In genomic region chr14:55053500-55053899, GRCh38 we compare ENCODE assay signal across 10 cellular contexts. TPM values are rescaled to one million over a fixed set of nuclear protein-coding genes. Genes with fewer than 3 reads are reported as not detected.
DNase-seq lines count a peak whose midpoint lies in the region; ATAC-seq and TF ChIP-seq lines count a peak whose summit lies in the region.
"Had no signal": no experiment of that assay in that cellular context is flagged by ENCODE, and none has a peak within 500 bp of the region (broad histone marks: within the 10 kb centered on the region; RNA-seq: fewer than 3 reads in every experiment).

No MANE protein-coding gene starts in this region.

- CTCF ChIA-PET in activated naive CD4-positive, alpha-beta T cell treated with anti-CD3 and anti-CD28 coated beads for 36 hours (lab: Charles Lee): interaction anchor here (0.6 to 1.2 kb wide), 4 partner anchors 14 to 35 kb away, joined by 3 to 4 read pairs (median 3); no protein-coding TSS in a partner anchor
- CTCF ChIA-PET in activated CD8-positive, alpha-beta T cell treated with anti-CD3 and anti-CD28 coated beads, Interleukin-2, amount 10 ng/mL, durations not matched to agents 7 days and 5 days (lab: Charles Lee): interaction anchor here (1.2 to 3.0 kb wide), 6 partner anchors 18 to 393 kb away, joined by 3 to 29 read pairs (median 4); partner anchors contain the start of genes SOCS4 and WDHD1

- intact Hi-C loops in activated naive CD4-positive, alpha-beta T cell treated with anti-CD3 and anti-CD28 coated beads for 36 hours (cut with micrococcal nuclease): loop anchor here (2.0 to 5.0 kb wide), 2 partner anchors 45 to 359 kb away; partner anchors contain the start of gene ATG14
- intact Hi-C loops in stomach (cut with DNase I; ENCODE audit: low total_unique reads): no loop called here

- no peaks in the 10 kb centered on the region for H3K27me3 Mint-ChIP-seq in activated naive CD4-positive, alpha-beta T cell treated with anti-CD3 and anti-CD28 coated beads for 36 hours (ENCODE audit: low read depth)
- no peaks in the 10 kb centered on the region for H3K27me3 Mint-ChIP-seq in activated CD8-positive, alpha-beta T cell treated with anti-CD3 and anti-CD28 coated beads, Interleukin-2, amount 10 ng/mL, durations not matched to agents 7 days and 5 days (ENCODE audit: low read depth)

- peaks cover 49% of the 10 kb centered on the region for H3K4me1 Mint-ChIP-seq in activated naive CD4-positive, alpha-beta T cell treated with anti-CD3 and anti-CD28 coated beads for 36 hours (ENCODE audit: low read depth)
- peaks cover 43% of the 10 kb centered on the region for H3K4me1 Mint-ChIP-seq in activated CD8-positive, alpha-beta T cell treated with anti-CD3 and anti-CD28 coated beads, Interleukin-2, amount 10 ng/mL, durations not matched to agents 7 days and 5 days (ENCODE audit: low read depth)

- H3K27me3 ChIP-seq in iPS-18a (ENCODE audit: control insufficient read depth, insufficient read depth, low read length) (no peaks in the 10 kb centered on the region), stomach (no peaks in the 10 kb centered on the region)
- H3K27me3 ChIP-seq: neutrophil had no signal

- H3K4me1 ChIP-seq in iPS-18a (ENCODE audit: control insufficient read depth, low read depth, low read length): peaks cover 8% of the 10 kb centered on the region
- peaks cover 36 to 65% (median 43%) of the 10 kb centered on the region in 4 donors for H3K4me1 ChIP-seq in stomach

- H3K4me3 Mint-ChIP-seq in activated naive CD4-positive, alpha-beta T cell treated with anti-CD3 and anti-CD28 coated beads for 36 hours: peak overlapping the region; percentile 55
- peak overlapping the region; percentile 80 for H3K4me3 Mint-ChIP-seq in activated CD8-positive, alpha-beta T cell treated with anti-CD3 and anti-CD28 coated beads, Interleukin-2, amount 10 ng/mL, durations not matched to agents 7 days and 5 days

- H3K36me3 Mint-ChIP-seq in activated naive CD4-positive, alpha-beta T cell treated with anti-CD3 and anti-CD28 coated beads for 36 hours (ENCODE audit: low read depth): peaks cover 31% of the 10 kb centered on the region
- peaks cover 39% of the 10 kb centered on the region for H3K36me3 Mint-ChIP-seq in activated CD8-positive, alpha-beta T cell treated with anti-CD3 and anti-CD28 coated beads, Interleukin-2, amount 10 ng/mL, durations not matched to agents 7 days and 5 days (ENCODE audit: low read depth)

- no peak for TF ChIP-seq EP300 in stomach (IDR thresholded peaks at IDR 0.05)

- POLR2A ChIA-PET in activated CD8-positive, alpha-beta T cell treated with anti-CD3 and anti-CD28 coated beads, Interleukin-2, amount 10 ng/mL, durations not matched to agents 7 days and 5 days (lab: Charles Lee): interaction anchor here (3.0 to 4.3 kb wide), 2 partner anchors 18 to 26 kb away, joined by 15 to 82 read pairs; partner anchors contain the start of genes SOCS4 and WDHD1

- H3K9ac ChIP-seq in iPS-18a (ENCODE audit: low read length): no peak overlapping the region

- H3K9me3 ChIP-seq in iPS-18a (ENCODE audit: control insufficient read depth, low read depth, low read length) (no peaks in the 10 kb centered on the region), stomach (no peaks in the 10 kb centered on the region)
- H3K9me3 ChIP-seq: neutrophil had no signal

- ATAC-seq in activated CD8-positive, alpha-beta T cell treated with anti-CD3 and anti-CD28 coated beads, Interleukin-2, amount 10 ng/mL, durations not matched to agents 7 days and 5 days: no peak
- ATAC-seq in GM21381 (IDR thresholded peaks at IDR 0.05; ENCODE audit: unreplicated experiment): no peak

- peak overlapping the region; percentile 19 for H3K27ac Mint-ChIP-seq in activated naive CD4-positive, alpha-beta T cell treated with anti-CD3 and anti-CD28 coated beads for 36 hours
- peak overlapping the region; percentile 4 for H3K27ac Mint-ChIP-seq in activated CD8-positive, alpha-beta T cell treated with anti-CD3 and anti-CD28 coated beads, Interleukin-2, amount 10 ng/mL, durations not matched to agents 7 days and 5 days

- H3K27ac ChIP-seq in iPS-18a (ENCODE audit: low read length) (no peak overlapping the region), stomach (peak overlapping the region in 3 of 5 donors; percentile 99 to 100 (median 100))
- H3K27ac ChIP-seq: C4-2B had no signal

- H3K36me3 ChIP-seq in iPS-18a (ENCODE audit: control insufficient read depth, low read depth, low read length): peaks cover 10% of the 10 kb centered on the region
- H3K36me3 ChIP-seq in stomach: peaks cover under 1 to 22% (median 9%) of the 10 kb centered on the region in 4 donors

- no peak for TF ChIP-seq POLR2A in stomach (IDR thresholded peaks at IDR 0.05)

- WGBS in stomach, 5 donors: 61 to 81% (median 70%) methylated on average over 7 of the region's 7 CpGs

- no peaks in the 10 kb centered on the region for H3K9me3 Mint-ChIP-seq in activated naive CD4-positive, alpha-beta T cell treated with anti-CD3 and anti-CD28 coated beads for 36 hours
- no peaks in the 10 kb centered on the region for H3K9me3 Mint-ChIP-seq in activated CD8-positive, alpha-beta T cell treated with anti-CD3 and anti-CD28 coated beads, Interleukin-2, amount 10 ng/mL, durations not matched to agents 7 days and 5 days (ENCODE audit: insufficient read depth)

- no peak for TF ChIP-seq CTCF in stomach (IDR thresholded peaks at IDR 0.05)

- DNase-seq in activated naive CD4-positive, alpha-beta T cell treated with anti-CD3 and anti-CD28 coated beads for 36 hours: no peak
- no peak for DNase-seq in activated naive CD4-positive, alpha-beta T cell treated with anti-CD3 and anti-CD28 coated beads, Interleukin-2, amount 50 U/mL, for 16 hours
- DNase-seq in activated CD8-positive, alpha-beta T cell treated with anti-CD3 and anti-CD28 coated beads, Interleukin-2, amount 10 ng/mL, durations not matched to agents 7 days and 5 days: no peak
- no peak for DNase-seq in stomach
- no peak for DNase-seq in activated effector memory CD4-positive, alpha-beta T cell treated with Interleukin-2 at 50 U/mL for 16 hours
- no peak for DNase-seq in DMS53 treated with DMSO at 0.1 percent for 48 hours (lab: John Stamatoyannopoulos, UW; ENCODE audit: unreplicated experiment)

- H3K4me3 ChIP-seq in iPS-18a (ENCODE audit: low read length) (peak overlapping the region; percentile 99), stomach (peak overlapping the region in 2 of 4 donors; percentile 55 to 67)

RNA-seq across cellular contexts. Expression of gene MAPK1IP1L, which starts 2.1 kb away (rescaled TPM):
- 10 to 100 TPM; 78.2 to 83.4 TPM for total RNA-seq in activated naive CD4-positive, alpha-beta T cell treated with anti-CD3 and anti-CD28 coated beads for 36 hours
- total RNA-seq in activated CD8-positive, alpha-beta T cell treated with anti-CD3 and anti-CD28 coated beads, Interleukin-2, amount 10 ng/mL, durations not matched to agents 7 days and 5 days: 100 to 1,000 TPM; 105 to 106 TPM
- total RNA-seq in stomach: 10 to 100 TPM in 4 of 5 donors, 1 to 10 TPM in 1; 7.0 to 53.1 (median 29.9) TPM
- 10 to 100 TPM; 22.9 to 50.9 (median 27.2) TPM for polyA plus RNA-seq in stomach

RNA-seq across cellular contexts. Expression of gene SOCS4, which starts 26.5 kb away (rescaled TPM):
- total RNA-seq in activated naive CD4-positive, alpha-beta T cell treated with anti-CD3 and anti-CD28 coated beads for 36 hours: 10 to 100 TPM; 17.7 to 17.9 TPM
- total RNA-seq in activated CD8-positive, alpha-beta T cell treated with anti-CD3 and anti-CD28 coated beads, Interleukin-2, amount 10 ng/mL, durations not matched to agents 7 days and 5 days: 10 to 100 TPM; 26.7 to 36.5 TPM
- 10 to 100 TPM in 4 of 5 donors, 1 to 10 TPM in 1; 4.3 to 29.2 (median 18.1) TPM for total RNA-seq in stomach
- polyA plus RNA-seq in stomach: 1 to 10 TPM; 4.1 to 8.4 (median 7.1) TPM

RNA-seq across cellular contexts. Expression of gene WDHD1, which starts 26.6 kb away (rescaled TPM):
- total RNA-seq in activated naive CD4-positive, alpha-beta T cell treated with anti-CD3 and anti-CD28 coated beads for 36 hours: 10 to 100 TPM; 61.1 to 62.9 TPM
- total RNA-seq in activated CD8-positive, alpha-beta T cell treated with anti-CD3 and anti-CD28 coated beads, Interleukin-2, amount 10 ng/mL, durations not matched to agents 7 days and 5 days: 10 to 100 TPM; 45.9 to 46.6 TPM
- total RNA-seq in stomach: 10 to 100 TPM in 1 of 5 donors, 1 to 10 TPM in 1, under 1 TPM in 2, not detected in 1; 0.29 to 15.6 (median 4.4) TPM
- 1 to 10 TPM in 2 of 3 donors, under 1 TPM in 1; 0.87 to 1.6 (median 1.2) TPM for polyA plus RNA-seq in stomach
